ENCODE assay signal across 14 cellular contexts in genomic region chr9:114488398-114489129, GRCh38.
"Had no signal": no experiment of that assay in that cellular context is flagged by ENCODE, and none has a peak within 500 bp of the region (broad histone marks: within the 10 kb centered on the region; RNA-seq: fewer than 3 reads in every experiment).

No MANE protein-coding gene starts in this region.

- H3K27ac ChIP-seq: epithelial cell of prostate, gastrocnemius medialis, heart right ventricle, ovary had no signal

- DNase-seq: activated CD4-positive, alpha-beta memory T cell treated with anti-CD3 and anti-CD28 coated beads for 36 hours; activated CD4-positive, CD25-positive, alpha-beta regulatory T cell treated with anti-CD3 and anti-CD28 coated beads, Interleukin-2, amount 50 U/mL, for 72 hours; activated naive CD4-positive, alpha-beta T cell treated with anti-CD3 and anti-CD28 coated beads for 36 hours; adrenal gland; effector memory CD4-positive, alpha-beta T cell; gastrocnemius medialis; heart right ventricle; ovary; stimulated activated CD4-positive, alpha-beta T cell treated with anti-CD3 and anti-CD28 coated beads, Interleukin-2, amount 100 ng/mL, for 48 hours had no signal

- H3K4me3 Mint-ChIP-seq: activated CD4-positive, alpha-beta memory T cell treated with anti-CD3 and anti-CD28 coated beads for 36 hours; activated naive CD4-positive, alpha-beta T cell treated with anti-CD3 and anti-CD28 coated beads for 36 hours; central memory CD8-positive, alpha-beta T cell; memory B cell; T-helper 2 cell treated with Interferon-gamma antibody and Interleukin-4, amounts not matched to agents 5 μg/mL and 100 μg/mL, for 36 hours had no signal

- H3K27ac Mint-ChIP-seq: activated CD4-positive, alpha-beta memory T cell treated with anti-CD3 and anti-CD28 coated beads for 36 hours; activated naive CD4-positive, alpha-beta T cell treated with anti-CD3 and anti-CD28 coated beads for 36 hours; memory B cell; T-helper 2 cell treated with Interferon-gamma antibody and Interleukin-4, amounts not matched to agents 5 μg/mL and 100 μg/mL, for 36 hours had no signal

- H3K9me3 ChIP-seq: adrenal gland, gastrocnemius medialis, heart right ventricle, ovary had no signal

- H3K4me1 ChIP-seq: gastrocnemius medialis had no signal

- H3K36me3 Mint-ChIP-seq: activated CD4-positive, alpha-beta memory T cell treated with anti-CD3 and anti-CD28 coated beads for 36 hours had no signal

- H3K36me3 ChIP-seq: adrenal gland, gastrocnemius medialis, heart right ventricle, ovary had no signal

- H3K4me3 ChIP-seq: adrenal gland, gastrocnemius medialis, heart right ventricle, ovary had no signal

- H3K27me3 Mint-ChIP-seq: central memory CD8-positive, alpha-beta T cell; memory B cell had no signal

- FAIRE-seq: islet of Langerhans had no signal

- H3K9me3 Mint-ChIP-seq: activated CD4-positive, alpha-beta memory T cell treated with anti-CD3 and anti-CD28 coated beads for 36 hours; activated naive CD4-positive, alpha-beta T cell treated with anti-CD3 and anti-CD28 coated beads for 36 hours; central memory CD8-positive, alpha-beta T cell; memory B cell; T-helper 2 cell treated with Interferon-gamma antibody and Interleukin-4, amounts not matched to agents 5 μg/mL and 100 μg/mL, for 36 hours had no signal

- H3K27me3 ChIP-seq: adrenal gland, ovary had no signal
